In the genomic region with DNA sequence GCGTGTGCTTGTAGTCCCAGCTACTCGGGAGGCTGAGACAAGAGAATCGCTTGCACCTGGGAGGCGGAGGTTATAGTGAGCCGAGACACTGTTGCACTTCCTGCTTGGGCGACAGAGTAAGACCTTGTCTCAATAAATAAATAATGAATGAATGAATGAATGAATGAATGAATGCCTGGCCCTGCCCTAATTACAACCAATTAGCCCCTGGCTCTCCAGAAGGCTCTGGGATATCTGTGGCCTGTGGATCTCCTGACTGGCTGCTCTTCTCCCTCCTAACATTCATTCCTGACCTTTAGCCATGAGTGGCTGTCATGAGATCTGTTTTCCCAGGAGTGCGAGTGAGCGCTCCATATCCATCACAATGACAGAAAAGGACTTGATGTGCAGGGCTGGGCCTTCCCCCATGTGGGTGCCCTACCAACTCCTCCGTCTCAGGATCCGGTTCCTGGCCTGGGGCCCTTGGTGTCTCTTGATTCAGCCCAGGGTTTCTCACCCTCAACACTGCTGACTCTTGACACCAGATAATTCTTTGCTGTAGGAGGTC, we compare ENCODE assay signal across 22 cellular contexts.
DNase-seq lines count a peak whose midpoint lies in the region; ATAC-seq and TF ChIP-seq lines count a peak whose summit lies in the region.
"Had no signal": no experiment of that assay in that cellular context is flagged by ENCODE, and none has a peak within 500 bp of the region (broad histone marks: within the 10 kb centered on the region; RNA-seq: fewer than 3 reads in every experiment).

No MANE protein-coding gene starts in this region.

- TF ChIP-seq CTCF in WTC11 (IDR thresholded peaks at IDR 0.05) = no peak
- TF ChIP-seq CTCF in heart right ventricle (IDR thresholded peaks at IDR 0.05) = no peak
- no peak for TF ChIP-seq CTCF in SK-N-SH (IDR thresholded peaks at IDR 0.05)
- TF ChIP-seq CTCF in tibial nerve (IDR thresholded peaks at IDR 0.05) = no peak

- DNase-seq in ELF-1 (ENCODE audit: low read depth, low spot score) = peak; percentile 79
- DNase-seq in WTC11 (ENCODE audit: low spot score) = no peak
- DNase-seq in heart right ventricle = no peak
- no peak for DNase-seq in neuronal stem cell (ENCODE audit: low spot score)
- DNase-seq in DMS114 treated with DMSO at 0.1 percent for 48 hours (lab: John Stamatoyannopoulos, UW; ENCODE audit: unreplicated experiment) = no peak
- no peak for DNase-seq in SK-N-SH
- DNase-seq in tibial nerve (ENCODE audit: low spot score in 2 of 2) = no peak
- DNase-seq in caudate nucleus (lab: John Stamatoyannopoulos, UW) = no peak
- DNase-seq: activated CD8-positive, alpha-beta T cell treated with anti-CD3 and anti-CD28 coated beads for 36 hours; aorta; DMS53; NCI-H2029; NCI-H748 treated with DMSO at 0.1 percent for 48 hours; stimulated activated naive CD4-positive, alpha-beta T cell treated with Interleukin-2 at 50 U/mL for 16 hours; T-helper 2 cell; upper lobe of left lung had no signal

- peak overlapping the region; percentile 27 for H2BK120ac ChIP-seq in neuronal stem cell (ENCODE audit: low read depth, low read length)

- intact Hi-C loops in heart right ventricle (cut with DNase I) = loop anchor here in 1 of 10 donors (10.0 kb wide), 1 partner anchor 125 kb away; no protein-coding TSS in a partner anchor

- no peaks in the 10 kb centered on the region for H4K20me1 ChIP-seq in SK-N-SH (ENCODE audit: insufficient read depth)

- no peak for TF ChIP-seq EP300 in SK-N-SH (IDR thresholded peaks at IDR 0.05; ENCODE audit: borderline replicate concordance in 1 of 2, low read depth in 1 of 2, low read length in 1 of 2)
- TF ChIP-seq EP300 in tibial nerve (IDR thresholded peaks at IDR 0.05) = peak in 1 of 2 donors; percentile 28

- H2BK5ac ChIP-seq in neuronal stem cell (ENCODE audit: low read length) = no peak overlapping the region

- H3K9me2 ChIP-seq in SK-N-SH = no peaks in the 10 kb centered on the region

- POLR2A ChIA-PET in WTC11 (lab: Charles Lee) = no interaction called here
- POLR2A ChIA-PET in SK-N-SH (lab: Yijun Ruan, JAX) = no interaction called here

- no peak overlapping the region for H3K14ac ChIP-seq in neuronal stem cell (ENCODE audit: low read length)

- 84 to 85% methylated on average over 10 of the region's 10 CpGs for WGBS in heart right ventricle, 2 donors
- WGBS in neuronal stem cell (ENCODE audit: extremely low coverage in 2 of 2, insufficient read length in 2 of 2, insufficient replicate concordance in 1 of 2), 2 donors = no CpG with 5 or more reads among the region's 10 CpGs
- 88% methylated on average over 8 of the region's 10 CpGs for WGBS in SK-N-SH (ENCODE audit: low lambda C conversion rate)
- WGBS in tibial nerve, 2 donors = 81 to 89% methylated on average over 10 of the region's 10 CpGs

- H3K27ac ChIP-seq in heart right ventricle = no peak overlapping the region
- H3K27ac ChIP-seq in neuronal stem cell (replicated peaks; ENCODE audit: low read length) = no peak overlapping the region
- H3K27ac ChIP-seq in SK-N-SH (ENCODE audit: low read depth in 2 of 2, low read length in 1 of 2) = no peak overlapping the region
- H3K27ac ChIP-seq in tibial nerve = peak overlapping the region in 1 of 4 donors; percentile 50
- no peak overlapping the region for H3K27ac ChIP-seq in caudate nucleus (ENCODE audit: low read depth, low read length)

- no peak overlapping the region for H2BK15ac ChIP-seq in neuronal stem cell (ENCODE audit: low read length)

- H2BK12ac ChIP-seq in neuronal stem cell (ENCODE audit: low read length) = no peak overlapping the region

- peak; percentile 65 for ATAC-seq in WTC11
- ATAC-seq in heart right ventricle = peak in 5 of 8 donors; percentile 42 to 73 (median 61)
- ATAC-seq: activated CD8-positive, alpha-beta T cell treated with anti-CD3 and anti-CD28 coated beads for 36 hours; SK-N-SH treated with all-trans-retinoic acid at 6 μM for 48 hours had no signal

- TF ChIP-seq RAD21 in SK-N-SH (IDR thresholded peaks at IDR 0.05; ENCODE audit: low read length) = no peak

- H3K27ac Mint-ChIP-seq in WTC11 = no peak overlapping the region
- H3K27ac Mint-ChIP-seq: activated CD8-positive, alpha-beta T cell treated with anti-CD3 and anti-CD28 coated beads for 36 hours; activated naive CD8-positive, alpha-beta T cell; activated T-helper 2 cell treated with anti-CD3 and anti-CD28 coated beads, Interferon-gamma antibody, Interleukin-2, Interleukin-4, amounts not matched to agents 10 μg/mL and 5 μg/mL and 100 μg/mL, durations not matched to agents 14 hours and 24 hours and 36 hours had no signal

- no peak overlapping the region for H3K4ac ChIP-seq in neuronal stem cell (ENCODE audit: low read length)

- no peak overlapping the region for H2AK5ac ChIP-seq in neuronal stem cell (ENCODE audit: low read depth, low read length)

- no peaks in the 10 kb centered on the region for H3K27me3 Mint-ChIP-seq in WTC11 (ENCODE audit: low read depth)
- H3K27me3 Mint-ChIP-seq: activated CD8-positive, alpha-beta T cell treated with anti-CD3 and anti-CD28 coated beads for 36 hours; activated naive CD8-positive, alpha-beta T cell had no signal

- H3K4me1 Mint-ChIP-seq in WTC11 = peaks cover 50% of the 10 kb centered on the region
- H3K4me1 Mint-ChIP-seq: central memory CD8-positive, alpha-beta T cell had no signal

- H3K23ac ChIP-seq in neuronal stem cell (ENCODE audit: low read depth, low read length, poor library complexity) = no peak overlapping the region

- no peaks in the 10 kb centered on the region for H3K79me2 ChIP-seq in SK-N-SH (ENCODE audit: insufficient read depth)

- H3K9me3 Mint-ChIP-seq in WTC11 = peaks cover 3% of the 10 kb centered on the region; the same call in 1 of the 2 replicates
- H3K9me3 Mint-ChIP-seq: activated CD8-positive, alpha-beta T cell treated with anti-CD3 and anti-CD28 coated beads for 36 hours; activated T-helper 2 cell treated with anti-CD3 and anti-CD28 coated beads, Interferon-gamma antibody, Interleukin-2, Interleukin-4, amounts not matched to agents 10 μg/mL and 5 μg/mL and 100 μg/mL, durations not matched to agents 14 hours and 24 hours and 36 hours; central memory CD8-positive, alpha-beta T cell had no signal

- TF ChIP-seq POLR2A in tibial nerve (IDR thresholded peaks at IDR 0.05) = no peak

- no peak overlapping the region for H3K18ac ChIP-seq in neuronal stem cell (ENCODE audit: low read length)

- no peaks in the 10 kb centered on the region for H3K36me3 ChIP-seq in heart right ventricle
- no peaks in the 10 kb centered on the region for H3K36me3 ChIP-seq in neuronal stem cell (replicated peaks in 1 of 2; ENCODE audit: control insufficient read depth in 2 of 2, insufficient read depth in 2 of 2, low read length in 2 of 2)
- no peaks in the 10 kb centered on the region for H3K36me3 ChIP-seq in SK-N-SH (replicated peaks in 1 of 2; ENCODE audit: control insufficient read depth in 1 of 2, insufficient read depth in 2 of 2, low read length in 1 of 2)
- no peaks in the 10 kb centered on the region for H3K36me3 ChIP-seq in tibial nerve
- H3K36me3 ChIP-seq: HAP-1, upper lobe of left lung had no signal

- H3K4me1 ChIP-seq in heart right ventricle (peaks cover 0 to 7% (median 0%) of the 10 kb centered on the region in 9 donors), neuronal stem cell (ENCODE audit: control insufficient read depth in 2 of 2, insufficient read depth in 1 of 2, low read depth in 1 of 2, low read length in 2 of 2) (peaks cover 10 to 12% of the 10 kb centered on the region in 2 donors), SK-N-SH (ENCODE audit: control insufficient read depth in 1 of 2, insufficient read depth in 2 of 2, low read depth in 1 of 2, low read length in 1 of 2) (peaks cover 0 to 7% of the 10 kb centered on the region in 2 experiments; a peak in 1 of 4 replicates), tibial nerve (peaks cover 0 to 35% (median 6%) of the 10 kb centered on the region in 4 donors)
- H3K4me1 ChIP-seq: HAP-1 had no signal

- no peak overlapping the region for H2AFZ ChIP-seq in neuronal stem cell (ENCODE audit: low read length)
- no peak overlapping the region for H2AFZ ChIP-seq in SK-N-SH (ENCODE audit: low read depth)

- H3K36me3 Mint-ChIP-seq in WTC11 = no peaks in the 10 kb centered on the region
- H3K36me3 Mint-ChIP-seq: activated naive CD8-positive, alpha-beta T cell had no signal

- no peak overlapping the region for H4K91ac ChIP-seq in neuronal stem cell (ENCODE audit: low read depth, low read length, poor library complexity)

- no peak overlapping the region for H3K4me3 Mint-ChIP-seq in WTC11
- H3K4me3 Mint-ChIP-seq: activated CD8-positive, alpha-beta T cell treated with anti-CD3 and anti-CD28 coated beads for 36 hours; activated naive CD8-positive, alpha-beta T cell; central memory CD8-positive, alpha-beta T cell had no signal

- H3K27me3 ChIP-seq in heart right ventricle (no peaks in the 10 kb centered on the region), neuronal stem cell (ENCODE audit: control insufficient read depth in 3 of 3, insufficient read depth in 3 of 3, low read depth in 1 of 3, low read length in 3 of 3) (no peaks in the 10 kb centered on the region), SK-N-SH (ENCODE audit: insufficient read depth) (no peaks in the 10 kb centered on the region), tibial nerve (no peaks in the 10 kb centered on the region)
- H3K27me3 ChIP-seq: upper lobe of left lung had no signal

- CTCF ChIA-PET in WTC11 (lab: Charles Lee) (no interaction called here), SK-N-SH (lab: Yijun Ruan, JAX) (interaction anchor here (1.7 kb wide), 1 partner anchor 117 kb away, joined by 6 read pairs; no protein-coding TSS in a partner anchor)

- no peak overlapping the region for H4K8ac ChIP-seq in neuronal stem cell (ENCODE audit: low read depth, low read length)

- no peak overlapping the region for H3K9ac ChIP-seq in neuronal stem cell (ENCODE audit: low read depth, low read length, poor library complexity)
- H3K9ac ChIP-seq in SK-N-SH = no peak overlapping the region

- H3K9me3 ChIP-seq in heart right ventricle (no peaks in the 10 kb centered on the region), neuronal stem cell (replicated peaks in 1 of 2; ENCODE audit: control insufficient read depth in 2 of 2, insufficient read depth in 1 of 2, low read depth in 1 of 2, low read length in 2 of 2) (no peaks in the 10 kb centered on the region), SK-N-SH (no peaks in the 10 kb centered on the region), tibial nerve (no peaks in the 10 kb centered on the region)
- H3K9me3 ChIP-seq: HAP-1, upper lobe of left lung had no signal

- no peaks in the 10 kb centered on the region for H3F3A ChIP-seq in SK-N-SH (replicated peaks; ENCODE audit: insufficient read depth)

- H3K4me2 ChIP-seq in neuronal stem cell (ENCODE audit: insufficient read depth, low read length, poor library complexity, severe bottlenecking) = no peak overlapping the region
- no peak overlapping the region for H3K4me2 ChIP-seq in SK-N-SH

- H3K79me1 ChIP-seq in neuronal stem cell (ENCODE audit: low read depth, low read length) = no peaks in the 10 kb centered on the region

- H3K4me3 ChIP-seq in heart right ventricle = no peak overlapping the region
- no peak overlapping the region for H3K4me3 ChIP-seq in neuronal stem cell (ENCODE audit: low read length in 2 of 2)
- no peak overlapping the region for H3K4me3 ChIP-seq in SK-N-SH (ENCODE audit: low read depth in 2 of 2, low read length in 1 of 2)
- no peak overlapping the region for H3K4me3 ChIP-seq in tibial nerve
- H3K4me3 ChIP-seq: HAP-1, lung, upper lobe of left lung had no signal

TF ChIP-seq in SK-N-SH, 30 proteins besides CTCF, POLR2A, EP300 and RAD21 (continues in another document):
- TF ChIP-seq FOSL2 (IDR thresholded peaks at IDR 0.05; ENCODE audit: borderline replicate concordance, low read depth) = no peak
- no peak for TF ChIP-seq FOXJ3 (CRISPR knock-in tag; IDR thresholded peaks at IDR 0.05)
